9 cellular contexts compared by ENCODE assay signal in genomic region chr6:52157301-52157930, GRCh38.
DNase-seq lines count a peak whose midpoint lies in the region; ATAC-seq lines count a peak whose summit lies in the region.
"Had no signal": no experiment of that assay in that cellular context is flagged by ENCODE, and none has a peak within 500 bp of the region (broad histone marks: within the 10 kb centered on the region; RNA-seq: fewer than 3 reads in every experiment).

No MANE protein-coding gene starts in this region.

- no peaks in the 10 kb centered on the region for H3K4me1 ChIP-seq in adipocyte (ENCODE audit: control insufficient read depth, insufficient read depth, low read length)

- no peaks in the 10 kb centered on the region for H3K27me3 ChIP-seq in adipocyte (replicated peaks; ENCODE audit: control insufficient read depth, insufficient read depth, low read length)

- H3K9ac ChIP-seq in adipocyte (ENCODE audit: low read length) = no peak overlapping the region

- DNase-seq in stimulated activated naive CD4-positive, alpha-beta T cell treated with Interleukin-2 at 50 U/mL for 16 hours (lab: John Stamatoyannopoulos, UW) = peak; percentile 37
- DNase-seq in stimulated activated naive CD4-positive, alpha-beta T cell (lab: John Stamatoyannopoulos, UW) = no peak
- DNase-seq in adipocyte (ENCODE audit: low read depth) (peak; percentile 0), stromal cell of bone marrow (ENCODE audit: low read depth) (peak; percentile 53), NCI-H510A treated with DMSO at 0.1 percent for 48 hours (lab: John Stamatoyannopoulos, UW) (no peak), COR-L47 (lab: John Stamatoyannopoulos, UW) (no peak), cerebellar nuclear complex (lab: John Stamatoyannopoulos, UW) (no peak)

- peak; percentile 49 for ATAC-seq in HG03108 (IDR thresholded peaks at IDR 0.05; ENCODE audit: unreplicated experiment)
- ATAC-seq: Panc1 had no signal

- no peak overlapping the region for H3K4me3 ChIP-seq in adipocyte (ENCODE audit: low read length)

- H3K9me3 ChIP-seq in adipocyte (ENCODE audit: control insufficient read depth, low read length) = no peaks in the 10 kb centered on the region

- no peaks in the 10 kb centered on the region for H3K36me3 ChIP-seq in adipocyte (ENCODE audit: control insufficient read depth, insufficient read depth, low read length, severe bottlenecking)

Comparison
In these comparisons a context has a peak if more than half of its experiments do, and no peak if none do; other contexts are left out.
1. DNase-seq: peak in stimulated activated naive CD4-positive, alpha-beta T cell treated with Interleukin-2 at 50 U/mL for 16 hours (single experiment), adipocyte (single experiment) and stromal cell of bone marrow (single experiment); none in stimulated activated naive CD4-positive, alpha-beta T cell (0 of 6), NCI-H510A treated with DMSO at 0.1 percent for 48 hours (single experiment), COR-L47 (single experiment) and cerebellar nuclear complex (0 of 2).